16 cellular contexts compared by ENCODE assay signal in the genomic region with DNA sequence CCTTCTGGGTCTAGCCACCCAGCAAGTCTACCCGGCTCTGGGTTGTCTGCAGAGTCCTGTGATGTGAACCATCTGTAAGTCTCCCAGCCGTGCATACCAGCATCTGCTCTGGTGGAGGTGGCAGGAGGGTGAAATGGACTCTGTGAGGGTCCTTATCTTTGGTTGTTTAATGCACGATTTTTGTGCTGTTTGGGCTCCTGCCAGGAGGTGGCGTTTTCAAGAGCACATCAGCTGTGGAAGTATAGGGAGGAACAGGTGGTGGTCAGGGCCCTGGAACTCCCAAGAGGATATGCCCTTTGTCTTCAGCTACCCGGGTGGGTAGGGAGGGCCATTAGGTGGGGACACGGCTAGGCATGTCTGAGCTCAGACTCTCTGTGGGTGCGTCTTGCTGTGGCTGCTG.
DNase-seq lines count a peak whose midpoint lies in the region; ATAC-seq, FAIRE-seq and TF ChIP-seq lines count a peak whose summit lies in the region.
"Had no signal": no experiment of that assay in that cellular context is flagged by ENCODE, and none has a peak within 500 bp of the region (broad histone marks: within the 10 kb centered on the region; RNA-seq: fewer than 3 reads in every experiment).

No MANE protein-coding gene starts in this region.

- TF ChIP-seq CTCF in HepG2 (CRISPR knock-in tag; IDR thresholded peaks at IDR 0.05) (peak; percentile 55), right lobe of liver (IDR thresholded peaks at IDR 0.05) (no peak), OCI-LY1 (IDR thresholded peaks at IDR 0.05; ENCODE audit: low read length) (peak; percentile 48), epithelial cell of esophagus (IDR thresholded peaks at IDR 0.05; ENCODE audit: insufficient read depth, low read depth, low read length, missing control alignments) (peak; percentile 7)

- H3K9me2 ChIP-seq in OCI-LY1 (ENCODE audit: low read depth, low read length), result no peaks in the 10 kb centered on the region

- in situ Hi-C loops in HepG2 (cut with HindIII; ENCODE audit: extremely low pct_ligation_motif_present, low pct_unique_long_range_greater_than_20kb), result no loop called here

- no peak overlapping the region for H2AFZ ChIP-seq in HepG2 (ENCODE audit: low read length)
- no peak overlapping the region for H2AFZ ChIP-seq in OCI-LY1 (ENCODE audit: low read length)

- H3K4me1 ChIP-seq in HepG2 (ENCODE audit: insufficient read depth, low read length), result no peaks in the 10 kb centered on the region
- H3K4me1 ChIP-seq in right lobe of liver, result no peaks in the 10 kb centered on the region
- H3K4me1 ChIP-seq in OCI-LY1 (ENCODE audit: insufficient read depth, low read length, severe bottlenecking), result no peaks in the 10 kb centered on the region

- DNase-seq in HepG2 (ENCODE audit: low spot score) (no peak), right lobe of liver (no peak), epithelial cell of esophagus (ENCODE audit: low read depth) (no peak), hepatic stellate cell (ENCODE audit: low spot score) (no peak), NCI-H2227 treated with DMSO at 0.1 percent for 48 hours (lab: John Stamatoyannopoulos, UW) (no peak)
- DNase-seq in activated effector memory CD4-positive, alpha-beta T cell treated with anti-CD3 and anti-CD28 coated beads, Interleukin-2, amount 50 U/mL, for 16 hours, result no peak
- no peak for DNase-seq in activated CD4-positive, alpha-beta T cell treated with anti-CD3 and anti-CD28 coated beads for 36 hours
- DNase-seq: activated naive CD4-positive, alpha-beta T cell treated with anti-CD3 and anti-CD28 coated beads, Interleukin-2, amount 10 ng/mL, durations not matched to agents 7 days and 5 days; DMS79 treated with DMSO at 0.1 percent for 48 hours; foreskin melanocyte; NCI-H226; Right ventricle myocardium superior had no signal

- no peaks in the 10 kb centered on the region for H3F3A ChIP-seq in OCI-LY1 (ENCODE audit: insufficient read depth, low read length)

- no peak for TF ChIP-seq RAD21 in HepG2 (CRISPR knock-in tag; IDR thresholded peaks at IDR 0.05)

- H4K20me1 ChIP-seq in HepG2 (ENCODE audit: insufficient read depth, low read length) (no peaks in the 10 kb centered on the region), OCI-LY1 (ENCODE audit: insufficient read depth, low read length) (no peaks in the 10 kb centered on the region)

- no peak for TF ChIP-seq POLR2A in HepG2 (IDR thresholded peaks at IDR 0.05; ENCODE audit: insufficient read depth in 1 of 2, low read depth in 2 of 2, low read length in 2 of 2)
- TF ChIP-seq POLR2A in right lobe of liver (IDR thresholded peaks at IDR 0.05), result no peak

- H3K27me3 ChIP-seq in HepG2 (ENCODE audit: control insufficient read depth in 1 of 2, insufficient read depth in 2 of 2, low read length in 2 of 2), result no peaks in the 10 kb centered on the region
- no peaks in the 10 kb centered on the region for H3K27me3 ChIP-seq in right lobe of liver
- no peaks in the 10 kb centered on the region for H3K27me3 ChIP-seq in OCI-LY1 (ENCODE audit: insufficient read depth, low read length)
- H3K27me3 ChIP-seq: testis had no signal

- POLR2A ChIA-PET in HepG2 (lab: Yijun Ruan, JAX), result no interaction called here
- POLR2A ChIA-PET in activated CD4-positive, alpha-beta T cell treated with anti-CD3 and anti-CD28 coated beads for 36 hours (lab: Charles Lee), result no interaction called here

- no peaks in the 10 kb centered on the region for H3K9me3 ChIP-seq in HepG2 (ENCODE audit: low read length)
- no peaks in the 10 kb centered on the region for H3K9me3 ChIP-seq in right lobe of liver
- no peaks in the 10 kb centered on the region for H3K9me3 ChIP-seq in OCI-LY1 (ENCODE audit: low read length)
- H3K9me3 ChIP-seq: testis had no signal

- H3K4me1 Mint-ChIP-seq in activated CD4-positive, alpha-beta T cell treated with anti-CD3 and anti-CD28 coated beads for 36 hours, result no peaks in the 10 kb centered on the region
- H3K4me1 Mint-ChIP-seq: activated naive CD4-positive, alpha-beta T cell treated with anti-CD3 and anti-CD28 coated beads, Interleukin-2, amount 10 ng/mL, durations not matched to agents 7 days and 5 days had no signal

- no peak overlapping the region for H3K27ac Mint-ChIP-seq in activated CD4-positive, alpha-beta T cell treated with anti-CD3 and anti-CD28 coated beads for 36 hours
- H3K27ac Mint-ChIP-seq: activated naive CD4-positive, alpha-beta T cell treated with anti-CD3 and anti-CD28 coated beads, Interleukin-2, amount 10 ng/mL, durations not matched to agents 7 days and 5 days had no signal

- H3K36me3 ChIP-seq in HepG2 (replicated peaks in 1 of 2; ENCODE audit: control insufficient read depth in 1 of 2, insufficient read depth in 2 of 2, low read length in 2 of 2), result no peaks in the 10 kb centered on the region
- no peaks in the 10 kb centered on the region for H3K36me3 ChIP-seq in right lobe of liver
- no peaks in the 10 kb centered on the region for H3K36me3 ChIP-seq in OCI-LY1 (ENCODE audit: insufficient read depth, low read length)

- H3K27ac ChIP-seq in HepG2 (ENCODE audit: extremely low read length, insufficient read depth, low read length) (no peak overlapping the region), right lobe of liver (no peak overlapping the region), OCI-LY1 (ENCODE audit: low read depth, low read length, poor library complexity, severe bottlenecking) (no peak overlapping the region)

- no TSS peak for BruUV-seq in HepG2 (replicated peaks; lab: Mats Ljungman, UMichigan)

- no peaks in the 10 kb centered on the region for H3K36me3 Mint-ChIP-seq in activated CD4-positive, alpha-beta T cell treated with anti-CD3 and anti-CD28 coated beads for 36 hours (ENCODE audit: low read depth)
- H3K36me3 Mint-ChIP-seq: activated naive CD4-positive, alpha-beta T cell treated with anti-CD3 and anti-CD28 coated beads, Interleukin-2, amount 10 ng/mL, durations not matched to agents 7 days and 5 days had no signal

- H3K4me3 ChIP-seq in HepG2 (replicated peaks in 1 of 3; ENCODE audit: insufficient read depth in 1 of 3, low read depth in 2 of 3, low read length in 3 of 3), result no peak overlapping the region
- no peak overlapping the region for H3K4me3 ChIP-seq in right lobe of liver
- no peak overlapping the region for H3K4me3 ChIP-seq in OCI-LY1 (ENCODE audit: low read depth, low read length, poor library complexity, severe bottlenecking)
- no peak overlapping the region for H3K4me3 ChIP-seq in epithelial cell of esophagus (ENCODE audit: low read length)
- H3K4me3 ChIP-seq: GM12878, testis had no signal

- 0% methylated on average over 3 of the region's 7 CpGs for WGBS in HepG2 (ENCODE audit: low lambda C conversion rate)
- 31% methylated on average over 5 of the region's 7 CpGs for WGBS in right lobe of liver (ENCODE audit: insufficient coverage, low coverage, low lambda C conversion rate, missing lambda C conversion rate)

- FAIRE-seq in HepG2 (lab: Jason Lieb, UNC), result no peak
- FAIRE-seq: GM12878, HTR-8/SVneo had no signal

- no peak overlapping the region for H3K4me3 Mint-ChIP-seq in activated CD4-positive, alpha-beta T cell treated with anti-CD3 and anti-CD28 coated beads for 36 hours
- H3K4me3 Mint-ChIP-seq: activated naive CD4-positive, alpha-beta T cell treated with anti-CD3 and anti-CD28 coated beads, Interleukin-2, amount 10 ng/mL, durations not matched to agents 7 days and 5 days had no signal

- H3K79me2 ChIP-seq in HepG2 (ENCODE audit: insufficient read depth, low read length), result no peaks in the 10 kb centered on the region
- H3K79me2 ChIP-seq in OCI-LY1 (ENCODE audit: insufficient read depth, low read length), result no peaks in the 10 kb centered on the region

- intact Hi-C loops in HepG2 (cut with micrococcal nuclease; ENCODE audit: unreplicated experiment), result no loop called here
- intact Hi-C loops in right lobe of liver (cut with DNase I), result no loop called here
- intact Hi-C loops in activated CD4-positive, alpha-beta T cell treated with anti-CD3 and anti-CD28 coated beads for 36 hours (cut with DNase I, micrococcal nuclease), result no loop called here

- TF ChIP-seq EP300 in HepG2 (IDR thresholded peaks at IDR 0.05; ENCODE audit: low read depth in 2 of 2, low read length in 2 of 2) (no peak), HepG2 (CRISPR knock-in tag; IDR thresholded peaks at IDR 0.05; ENCODE audit: borderline replicate concordance) (no peak)

- CTCF ChIA-PET in HepG2 (lab: Yijun Ruan, JAX; ENCODE audit: low intra/inter-chr PET ratio, low total read pairs), result interaction anchor here (0.7 to 2.0 kb wide), 3 partner anchors 444 to 1273 kb away, joined by 3 to 7 read pairs (median 4); no protein-coding TSS in a partner anchor
- CTCF ChIA-PET in activated CD4-positive, alpha-beta T cell treated with anti-CD3 and anti-CD28 coated beads for 36 hours (lab: Charles Lee), result no interaction called here

- ATAC-seq in HepG2, result peak; percentile 75
- no peak for ATAC-seq in right lobe of liver
- no peak for ATAC-seq in activated CD4-positive, alpha-beta T cell treated with anti-CD3 and anti-CD28 coated beads for 36 hours
- ATAC-seq: GM12878 had no signal

- no peaks in the 10 kb centered on the region for H3K27me3 Mint-ChIP-seq in activated CD4-positive, alpha-beta T cell treated with anti-CD3 and anti-CD28 coated beads for 36 hours
- H3K27me3 Mint-ChIP-seq: activated naive CD4-positive, alpha-beta T cell treated with anti-CD3 and anti-CD28 coated beads, Interleukin-2, amount 10 ng/mL, durations not matched to agents 7 days and 5 days had no signal

- H3K9ac ChIP-seq in HepG2 (ENCODE audit: insufficient read depth, low read depth, low read length) (no peak overlapping the region), OCI-LY1 (ENCODE audit: low read length) (no peak overlapping the region)

- H3K4me2 ChIP-seq in HepG2 (ENCODE audit: low read depth, low read length), result no peak overlapping the region
- H3K4me2 ChIP-seq in OCI-LY1 (ENCODE audit: low read length), result no peak overlapping the region

- peaks cover 23% of the 10 kb centered on the region for H3K9me3 Mint-ChIP-seq in activated CD4-positive, alpha-beta T cell treated with anti-CD3 and anti-CD28 coated beads for 36 hours (ENCODE audit: low read depth)

TF ChIP-seq in HepG2, 621 proteins besides CTCF, POLR2A, EP300 and RAD21 (continues in another document):
- no peak for TF ChIP-seq ZNF337 (CRISPR knock-in tag; IDR thresholded peaks at IDR 0.05; ENCODE audit: borderline replicate concordance, low read depth)
- no peak for TF ChIP-seq ZNF232 (CRISPR knock-in tag; IDR thresholded peaks at IDR 0.05; ENCODE audit: borderline replicate concordance)
- no peak for TF ChIP-seq MBD4 (IDR thresholded peaks at IDR 0.05; ENCODE audit: borderline replicate concordance, low read length)
- TF ChIP-seq KMT2A (CRISPR knock-in tag; IDR thresholded peaks at IDR 0.05), result no peak
- TF ChIP-seq SRF (IDR thresholded peaks at IDR 0.05; ENCODE audit: low read depth, low read length), result no peak
- TF ChIP-seq, protein P1, sequence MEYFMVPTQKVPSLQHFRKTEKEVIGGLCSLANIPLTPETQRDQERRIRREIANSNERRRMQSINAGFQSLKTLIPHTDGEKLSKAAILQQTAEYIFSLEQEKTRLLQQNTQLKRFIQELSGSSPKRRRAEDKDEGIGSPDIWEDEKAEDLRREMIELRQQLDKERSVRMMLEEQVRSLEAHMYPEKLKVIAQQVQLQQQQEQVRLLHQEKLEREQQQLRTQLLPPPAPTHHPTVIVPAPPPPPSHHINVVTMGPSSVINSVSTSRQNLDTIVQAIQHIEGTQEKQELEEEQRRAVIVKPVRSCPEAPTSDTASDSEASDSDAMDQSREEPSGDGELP (IDR thresholded peaks at IDR 0.05; ENCODE audit: borderline replicate concordance, low read depth), result peak; percentile 43; the same call in 1 of the 2 replicates
- TF ChIP-seq HNF4A (CRISPR knock-in tag; IDR thresholded peaks at IDR 0.05), result no peak

Comparison
In these comparisons a context has a peak if more than half of its experiments do, and no peak if none do; other contexts are left out.
1. CTCF ChIP-seq: peak in HepG2 (single experiment), OCI-LY1 (single experiment) and epithelial cell of esophagus (single experiment); none in right lobe of liver (0 of 4).